In the genomic region with DNA sequence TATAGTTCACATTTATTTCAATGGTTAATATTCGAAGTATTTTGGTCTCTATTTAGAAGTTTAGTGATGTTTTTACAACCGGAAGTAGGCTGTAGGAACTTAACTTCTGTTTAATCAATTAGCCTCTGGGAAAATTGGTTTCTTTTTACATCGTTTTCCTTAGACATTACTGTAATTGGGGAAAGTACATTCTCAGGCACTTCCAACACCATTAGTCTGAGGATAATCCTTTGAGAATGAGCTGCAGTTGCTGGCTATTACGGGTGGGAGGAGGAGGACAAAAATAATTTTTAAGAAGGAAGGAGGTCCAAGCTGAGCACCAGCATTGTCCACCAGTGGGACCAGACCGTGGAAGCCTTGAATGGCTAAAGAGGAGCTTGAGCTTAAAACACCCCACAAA, we compare ENCODE assay signal across 19 cellular contexts.
DNase-seq lines count a peak whose midpoint lies in the region; ATAC-seq, FAIRE-seq and TF ChIP-seq lines count a peak whose summit lies in the region.
"Had no signal": no experiment of that assay in that cellular context is flagged by ENCODE, and none has a peak within 500 bp of the region (broad histone marks: within the 10 kb centered on the region; RNA-seq: fewer than 3 reads in every experiment).

No MANE protein-coding gene starts in this region.

- no peak for FAIRE-seq in A549 (lab: Jason Lieb, UNC)
- FAIRE-seq: D721Med, GM12892, GM18507, H1 had no signal

- in situ Hi-C loops in IMR-90 (cut with MboI; ENCODE audit: low sequenced_read_pairs): no loop called here

- no peaks in the 10 kb centered on the region; a peak in 1 of 4 replicates for H3K79me1 ChIP-seq in IMR-90 (ENCODE audit: low read depth in 1 of 2, low read length in 2 of 2)

- H3K9me1 ChIP-seq in IMR-90 (ENCODE audit: insufficient read depth, low read length): peaks cover 4% of the 10 kb centered on the region; the same call in 1 of the 2 replicates

- H4K20me1 ChIP-seq in IMR-90 (ENCODE audit: insufficient read depth, low read length): no peaks in the 10 kb centered on the region

- H3K18ac ChIP-seq in IMR-90 (ENCODE audit: low read depth, low read length): no peak overlapping the region

- no peak overlapping the region for H4K8ac ChIP-seq in IMR-90 (ENCODE audit: low read depth in 2 of 2, low read length in 2 of 2)

- peak overlapping the region; percentile 42 to 75 for H3K27ac ChIP-seq in A549
- H3K27ac ChIP-seq in IMR-90 (ENCODE audit: insufficient read depth, low read length): no peak overlapping the region

- H3K27me3 ChIP-seq in IMR-90 (ENCODE audit: control insufficient read depth, insufficient read depth, low read length): peaks cover 2% of the 10 kb centered on the region; the same call in 1 of the 2 replicates
- H3K27me3 ChIP-seq: BE2C had no signal

- DNase-seq in A549 (ENCODE audit: low read depth in 1 of 2, low spot score in 1 of 2): no peak
- DNase-seq in IMR-90: no peak
- peak; percentile 25 for DNase-seq in islet precursor cell
- peak; percentile 21 for DNase-seq in retinal pigment epithelial cell (ENCODE audit: low read depth)
- DNase-seq in NOMO-1 treated with DMSO at 0.1 percent for 48 hours (lab: John Stamatoyannopoulos, UW; ENCODE audit: unreplicated experiment): no peak
- DNase-seq: ACHN; BE2C; C1 segment of cervical spinal cord; Caco-2; CD4-positive, alpha-beta T cell; GDM1; H9; KBM-7 had no signal

- H3K9ac ChIP-seq in IMR-90 (ENCODE audit: low read depth, low read length): no peak overlapping the region

- H4K91ac ChIP-seq in IMR-90 (ENCODE audit: insufficient read depth, low read depth, low read length): no peak overlapping the region

- POLR2A ChIA-PET in A549 (lab: Yijun Ruan, JAX) (interaction anchor here (2.3 kb wide), 1 partner anchor 23 kb away, joined by 5 read pairs; no protein-coding TSS in a partner anchor), IMR-90 (lab: Charles Lee; ENCODE audit: unreplicated experiment) (no interaction called here)

- H2BK15ac ChIP-seq in IMR-90 (ENCODE audit: low read depth, low read length): no peak overlapping the region

- no peak overlapping the region for H3K23ac ChIP-seq in IMR-90 (ENCODE audit: low read depth, low read length)

- no peak overlapping the region for H3K56ac ChIP-seq in IMR-90 (ENCODE audit: extremely low read depth, insufficient read depth, low read length)

- H3K4me2 ChIP-seq in A549 (peak overlapping the region; percentile 45), IMR-90 (ENCODE audit: low read depth, low read length) (no peak overlapping the region)

- dilution Hi-C loops in IMR-90 (cut with HindIII; ENCODE audit: low sequenced_read_pairs, unreplicated experiment): no loop called here

- H2AK9ac ChIP-seq in IMR-90 (replicated peaks; ENCODE audit: low read depth, low read length, poor library complexity): no peak overlapping the region

- H3K14ac ChIP-seq in IMR-90 (replicated peaks; ENCODE audit: low read depth, low read length): no peak overlapping the region

- no peak overlapping the region for H3K4ac ChIP-seq in IMR-90 (ENCODE audit: low read depth, low read length)

- H3K9me3 ChIP-seq in A549: peaks cover 22% of the 10 kb centered on the region
- peaks cover 11% of the 10 kb centered on the region for H3K9me3 ChIP-seq in IMR-90 (ENCODE audit: control insufficient read depth, insufficient read depth, low read length)
- H3K9me3 ChIP-seq: BE2C had no signal

- ATAC-seq in A549: no peak
- ATAC-seq in IMR-90 (ENCODE audit: low read depth): no peak
- ATAC-seq in GM21723 (IDR thresholded peaks at IDR 0.05; ENCODE audit: unreplicated experiment): no peak
- no peak for ATAC-seq in HG03565 (IDR thresholded peaks at IDR 0.05; ENCODE audit: unreplicated experiment)

- TF ChIP-seq CTCF in A549 (IDR thresholded peaks at IDR 0.05) (no peak), IMR-90 (conservative IDR thresholded peaks at IDR 0.05; ENCODE audit: low read depth, low read length) (no peak), retinal pigment epithelial cell (conservative IDR thresholded peaks at IDR 0.05; ENCODE audit: low read depth, low read length) (no peak)

- no peak overlapping the region for H3K4me3 ChIP-seq in A549
- H3K4me3 ChIP-seq in IMR-90 (ENCODE audit: insufficient read depth, low read depth, low read length): no peak overlapping the region
- no peak overlapping the region for H3K4me3 ChIP-seq in retinal pigment epithelial cell (ENCODE audit: low read length)

- H2BK120ac ChIP-seq in IMR-90 (ENCODE audit: low read depth, low read length): no peak overlapping the region

- H2BK20ac ChIP-seq in IMR-90 (ENCODE audit: low read depth, low read length): no peak overlapping the region

- peaks cover 43% of the 10 kb centered on the region for H3K4me1 ChIP-seq in A549
- H3K4me1 ChIP-seq in IMR-90 (ENCODE audit: control insufficient read depth, insufficient read depth, low read length): no peaks in the 10 kb centered on the region
- H3K4me1 ChIP-seq: BE2C had no signal

- H2AFZ ChIP-seq in IMR-90 (replicated peaks; ENCODE audit: low read length, poor library complexity): peak overlapping the region; percentile 58

- no peak overlapping the region for H2BK5ac ChIP-seq in IMR-90 (ENCODE audit: low read depth, low read length, poor library complexity, severe bottlenecking)

- CTCF ChIA-PET in A549 (lab: Yijun Ruan, JAX): interaction anchor here (0.8 to 5.0 kb wide), 10 partner anchors 13 to 132 kb away, joined by 3 to 29 read pairs (median 6); partner anchors contain the start of gene ST3GAL5
- CTCF ChIA-PET in IMR-90 (lab: Yijun Ruan, JAX): interaction anchor here (0.7 kb wide), 1 partner anchor 13 kb away, joined by 3 read pairs; no protein-coding TSS in a partner anchor

- H2AK5ac ChIP-seq in IMR-90 (ENCODE audit: low read depth, low read length): no peak overlapping the region

- TF ChIP-seq POLR2A in A549 (IDR thresholded peaks at IDR 0.05; ENCODE audit: low read length) (no peak), IMR-90 (IDR thresholded peaks at IDR 0.05; ENCODE audit: low read depth, low read length) (no peak)

- TF ChIP-seq EP300 in A549 (IDR thresholded peaks at IDR 0.05): no peak

- 37% methylated on average over 5 of the region's 5 CpGs for WGBS in A549 (ENCODE audit: missing lambda C conversion rate)
- no CpG with 5 or more reads among the region's 5 CpGs for WGBS in IMR-90 (ENCODE audit: extremely low coverage in 2 of 2, insufficient read length in 1 of 2), 2 experiments

- BruUV-seq in IMR-90 (replicated peaks; lab: Mats Ljungman, UMichigan): no TSS peak

- TF ChIP-seq RAD21 in A549 (conservative IDR thresholded peaks at IDR 0.05 in 1 of 2, IDR thresholded peaks at IDR 0.05 in 1 of 2) (no peak), IMR-90 (IDR thresholded peaks at IDR 0.05; ENCODE audit: low read length) (no peak)

- no peak overlapping the region for H4K5ac ChIP-seq in IMR-90 (ENCODE audit: low read depth, low read length)

- intact Hi-C loops in IMR-90 (cut with micrococcal nuclease): no loop called here

- H3K36me3 ChIP-seq in IMR-90 (ENCODE audit: control insufficient read depth, insufficient read depth, low read length): no peaks in the 10 kb centered on the region
- H3K36me3 ChIP-seq: BE2C had no signal

TF ChIP-seq in A549, 52 proteins besides CTCF, POLR2A, EP300 and RAD21:
- TF ChIP-seq CBX8 (IDR thresholded peaks at IDR 0.05): no peak
- no peak for TF ChIP-seq HOXB5 (CRISPR knock-in tag; IDR thresholded peaks at IDR 0.05)
- no peak for TF ChIP-seq ESRRA (IDR thresholded peaks at IDR 0.05; ENCODE audit: borderline replicate concordance, low read length)
- TF ChIP-seq POLR2AphosphoS2 (conservative IDR thresholded peaks at IDR 0.05; ENCODE audit: low read length): no peak
- no peak for TF ChIP-seq HOXA7 (CRISPR knock-in tag; IDR thresholded peaks at IDR 0.05)
- TF ChIP-seq BHLHE40 (IDR thresholded peaks at IDR 0.05; ENCODE audit: low read depth, low read length): no peak
- no peak for TF ChIP-seq JUN (IDR thresholded peaks at IDR 0.05)
- no peak for TF ChIP-seq KDM5A (IDR thresholded peaks at IDR 0.05)

TF ChIP-seq in IMR-90, 13 proteins besides CTCF, POLR2A, EP300 and RAD21:
- no peak for TF ChIP-seq RFX5 (IDR thresholded peaks at IDR 0.05; ENCODE audit: low read depth, low read length)
- TF ChIP-seq MXI1 (IDR thresholded peaks at IDR 0.05; ENCODE audit: borderline replicate concordance, low read depth, low read length): no peak

Comparison
In these comparisons a context has a peak if more than half of its experiments do, and no peak if none do; other contexts are left out.
1. DNase-seq: peak in islet precursor cell (single experiment) and retinal pigment epithelial cell (single experiment); none in A549 (0 of 2), IMR-90 (single experiment) and NOMO-1 treated with DMSO at 0.1 percent for 48 hours (single experiment).